17 cellular contexts compared by ENCODE assay signal in the genomic region with DNA sequence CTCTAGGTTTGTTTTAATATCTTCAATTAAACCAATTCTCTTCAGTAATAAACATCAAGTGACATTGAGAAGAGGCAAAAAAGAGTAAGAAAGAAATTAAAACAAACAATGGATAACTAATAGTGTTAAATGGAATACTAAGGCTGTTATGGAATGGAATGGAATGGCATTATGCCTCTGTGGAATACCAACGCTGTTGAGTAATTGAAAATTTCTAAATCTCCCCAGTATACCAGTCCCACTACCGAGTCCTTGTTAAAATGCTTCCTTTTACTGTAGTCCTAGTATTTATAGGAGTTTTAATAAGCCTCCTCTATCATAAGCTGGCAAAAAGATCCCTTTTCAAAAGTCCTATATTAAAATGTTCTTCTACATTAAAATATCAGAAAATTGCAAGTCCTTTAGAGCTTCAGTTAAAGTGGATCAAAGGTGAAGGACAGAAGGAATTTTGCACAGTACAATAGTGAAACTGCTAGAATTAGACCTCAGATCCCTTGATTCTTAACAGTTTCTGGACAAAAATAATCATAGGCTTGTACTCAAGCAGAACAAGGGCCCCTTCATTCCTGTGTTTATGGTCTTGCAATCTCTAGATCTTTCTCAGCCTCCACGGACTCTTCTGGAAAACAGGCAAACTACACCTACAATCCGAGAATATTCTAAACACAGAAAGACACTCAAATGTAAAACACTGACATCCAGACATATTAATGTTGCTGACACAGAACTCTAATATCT.
A peak's percentile ranks its signal among the peaks of the same experiment; 100 is the strongest.
DNase-seq lines count a peak whose midpoint lies in the region; ATAC-seq, FAIRE-seq and TF ChIP-seq lines count a peak whose summit lies in the region.
"Had no signal": no experiment of that assay in that cellular context is flagged by ENCODE, and none has a peak within 500 bp of the region (broad histone marks: within the 10 kb centered on the region; RNA-seq: fewer than 3 reads in every experiment).

No MANE protein-coding gene starts in this region.

- peak overlapping the region; percentile 13 to 75 (median 34) for H3K27ac ChIP-seq in sigmoid colon
- H3K27ac ChIP-seq: KMS-11, VCaP had no signal

- H3K9me3 Mint-ChIP-seq in T-cell = peaks cover 0 to 7% (median 0%) of the 10 kb centered on the region in 3 donors
- no peaks in the 10 kb centered on the region for H3K9me3 Mint-ChIP-seq in activated naive CD8-positive, alpha-beta T cell treated with anti-CD3 and anti-CD28 coated beads for 36 hours
- H3K9me3 Mint-ChIP-seq: activated naive CD4-positive, alpha-beta T cell treated with anti-CD3 and anti-CD28 coated beads for 36 hours had no signal

- CTCF ChIA-PET in T-cell (lab: Charles Lee) = no interaction called here

- H3K27me3 Mint-ChIP-seq in T-cell = no peaks in the 10 kb centered on the region
- H3K27me3 Mint-ChIP-seq in activated naive CD8-positive, alpha-beta T cell treated with anti-CD3 and anti-CD28 coated beads for 36 hours = no peaks in the 10 kb centered on the region
- H3K27me3 Mint-ChIP-seq: natural killer cell treated with Interleukin-12 subunit alpha and Interleukin-12 subunit beta and Interleukin-15 and Interleukin-18, amount 100 ng/mL, for 72 hours; stimulated activated naive B cell treated with anti-CD40 and anti-IgM and Interleukin-4, amounts not matched to agents 10 μg/mL and 1 μg/mL and 100 μg/mL, for 72 hours had no signal

- in situ Hi-C loops in G401 (cut with HindIII; ENCODE audit: low sequenced_read_pairs) = no loop called here

- no peaks in the 10 kb centered on the region for H3K36me3 ChIP-seq in sigmoid colon

- TF ChIP-seq CTCF in sigmoid colon (IDR thresholded peaks at IDR 0.05) = no peak

- POLR2A ChIA-PET in T-cell (lab: Charles Lee) = no interaction called here

- no peaks in the 10 kb centered on the region for H3K9me3 ChIP-seq in sigmoid colon

- no peak for FAIRE-seq in HTR-8/SVneo (lab: Jason Lieb, UNC)
- FAIRE-seq: H1 had no signal

- H3K4me3 Mint-ChIP-seq in T-cell = no peak overlapping the region
- H3K4me3 Mint-ChIP-seq in activated naive CD8-positive, alpha-beta T cell treated with anti-CD3 and anti-CD28 coated beads for 36 hours = no peak overlapping the region
- H3K4me3 Mint-ChIP-seq: activated naive CD4-positive, alpha-beta T cell treated with anti-CD3 and anti-CD28 coated beads for 36 hours; natural killer cell treated with Interleukin-12 subunit alpha and Interleukin-12 subunit beta and Interleukin-15 and Interleukin-18, amount 100 ng/mL, for 72 hours; stimulated activated naive B cell treated with anti-CD40 and anti-IgM and Interleukin-4, amounts not matched to agents 10 μg/mL and 1 μg/mL and 100 μg/mL, for 72 hours had no signal

- intact Hi-C loops in sigmoid colon (cut with DNase I) = no loop called here

- TF ChIP-seq EP300 in sigmoid colon (IDR thresholded peaks at IDR 0.05) = no peak

- H3K4me1 Mint-ChIP-seq in T-cell = no peaks in the 10 kb centered on the region
- H3K4me1 Mint-ChIP-seq in activated naive CD8-positive, alpha-beta T cell treated with anti-CD3 and anti-CD28 coated beads for 36 hours = no peaks in the 10 kb centered on the region

- no peak for TF ChIP-seq POLR2A in sigmoid colon (IDR thresholded peaks at IDR 0.05)

- no peak overlapping the region for H3K27ac Mint-ChIP-seq in T-cell
- no peak overlapping the region for H3K27ac Mint-ChIP-seq in activated naive CD8-positive, alpha-beta T cell treated with anti-CD3 and anti-CD28 coated beads for 36 hours
- H3K27ac Mint-ChIP-seq: activated naive CD4-positive, alpha-beta T cell treated with anti-CD3 and anti-CD28 coated beads for 36 hours; natural killer cell treated with Interleukin-12 subunit alpha and Interleukin-12 subunit beta and Interleukin-15 and Interleukin-18, amount 100 ng/mL, for 72 hours; stimulated activated naive B cell treated with anti-CD40 and anti-IgM and Interleukin-4, amounts not matched to agents 10 μg/mL and 1 μg/mL and 100 μg/mL, for 72 hours had no signal

- DNase-seq in G401 (ENCODE audit: low spot score) = peak; percentile 8
- peak; percentile 8 for DNase-seq in astrocyte of the hippocampus (ENCODE audit: low read depth, low spot score)
- DNase-seq in inferior parietal cortex (ENCODE audit: extremely low spot score) = peak; percentile 82
- DNase-seq in sigmoid colon = no peak
- no peak for DNase-seq in T-cell
- DNase-seq in activated naive CD8-positive, alpha-beta T cell treated with anti-CD3 and anti-CD28 coated beads for 36 hours = no peak
- DNase-seq in HTR-8/SVneo (ENCODE audit: insufficient read length, low spot score) = no peak
- DNase-seq: activated naive CD4-positive, alpha-beta T cell treated with anti-CD3 and anti-CD28 coated beads for 36 hours; AML-193; NCI-H1436; OCI-M1; stimulated activated naive B cell treated with anti-CD40 and anti-IgM and Interleukin-4, amounts not matched to agents 10 μg/mL and 1 μg/mL and 100 μg/mL, for 72 hours had no signal

- H3K27me3 ChIP-seq in sigmoid colon = no peaks in the 10 kb centered on the region

- 52 to 67% methylated on average over 4 of the region's 4 CpGs for WGBS in sigmoid colon, 2 donors

- no peaks in the 10 kb centered on the region for H3K36me3 Mint-ChIP-seq in T-cell
- H3K36me3 Mint-ChIP-seq in activated naive CD8-positive, alpha-beta T cell treated with anti-CD3 and anti-CD28 coated beads for 36 hours = no peaks in the 10 kb centered on the region
- H3K36me3 Mint-ChIP-seq: natural killer cell treated with Interleukin-12 subunit alpha and Interleukin-12 subunit beta and Interleukin-15 and Interleukin-18, amount 100 ng/mL, for 72 hours had no signal

- no peak overlapping the region for H3K4me3 ChIP-seq in sigmoid colon

- ATAC-seq in T-cell (replicated peaks in 1 of 4) (no peak), GM21447 (IDR thresholded peaks at IDR 0.05; ENCODE audit: unreplicated experiment) (no peak)
- ATAC-seq: natural killer cell treated with Interleukin-12 subunit alpha and Interleukin-12 subunit beta and Interleukin-15 and Interleukin-18, amount 100 ng/mL, for 72 hours; stimulated activated naive B cell treated with anti-CD40 and anti-IgM and Interleukin-4, amounts not matched to agents 10 μg/mL and 1 μg/mL and 100 μg/mL, for 72 hours had no signal

- H3K4me1 ChIP-seq in sigmoid colon = peaks cover 0 to 15% (median 15%) of the 10 kb centered on the region in 4 donors

Comparison
In these comparisons a context has a peak if more than half of its experiments do, and no peak if none do; other contexts are left out.
1. DNase-seq: peak in G401 (single experiment), astrocyte of the hippocampus (single experiment) and inferior parietal cortex (single experiment); none in sigmoid colon (single experiment), T-cell (0 of 34), activated naive CD8-positive, alpha-beta T cell treated with anti-CD3 and anti-CD28 coated beads for 36 hours (single experiment) and HTR-8/SVneo (single experiment).